ENCODE assay signal across 8 cellular contexts in the genomic region with DNA sequence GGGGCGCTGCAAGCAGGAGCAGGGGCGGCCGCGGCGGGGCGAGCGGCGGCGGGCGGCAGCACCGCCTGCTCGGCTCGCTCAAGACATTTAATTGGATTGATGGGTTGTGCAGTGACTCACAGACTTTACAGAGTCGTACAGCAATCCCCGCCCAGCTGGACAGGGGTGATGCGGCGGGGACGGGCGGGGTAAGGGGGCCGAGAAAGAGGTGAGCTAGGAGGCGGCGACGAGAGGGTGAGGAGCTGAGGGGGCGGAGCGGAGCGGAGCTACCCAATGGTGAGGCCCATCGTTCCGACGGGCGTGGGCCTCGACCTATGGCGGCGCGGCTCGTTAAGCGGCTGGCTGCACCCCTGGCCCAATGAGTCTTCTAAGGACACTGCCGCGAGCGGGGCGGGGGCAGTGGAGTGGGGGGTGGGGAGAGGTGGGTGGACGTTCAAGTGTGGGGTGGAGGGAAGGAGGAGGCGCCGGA.
DNase-seq lines count a peak whose midpoint lies in the region; ATAC-seq and TF ChIP-seq lines count a peak whose summit lies in the region.

No MANE protein-coding gene starts in this region.

- H3K36me3 ChIP-seq in esophagus squamous epithelium = no peaks in the 10 kb centered on the region

- no peaks in the 10 kb centered on the region for H3K9me3 ChIP-seq in esophagus squamous epithelium

- H3K4me3 ChIP-seq in esophagus squamous epithelium = peak overlapping the region; percentile 65 to 86 (median 82)

- H3K4me1 ChIP-seq in esophagus squamous epithelium = peaks cover 4 to 61% (median 29%) of the 10 kb centered on the region in 3 donors

- peak in 3 of 4 donors; percentile 94 to 99 (median 98) for TF ChIP-seq POLR2A in esophagus squamous epithelium (IDR thresholded peaks at IDR 0.05)

- intact Hi-C loops in esophagus squamous epithelium (cut with DNase I) = loop anchor here (5.0 to 10.0 kb wide), 2 partner anchors 99 to 114 kb away; a partner anchor contains a TSS
- intact Hi-C loops in natural killer cell (cut with micrococcal nuclease) = loop anchor here (1.0 to 5.0 kb wide), 8 partner anchors 16 to 226 kb away; a partner anchor contains a TSS

- H3K36me3 Mint-ChIP-seq in IgD-negative memory B cell (peaks cover 3% of the 10 kb centered on the region), natural killer cell (no peaks in the 10 kb centered on the region)

- WGBS in esophagus squamous epithelium, 2 donors = 0 to 2% methylated on average over 14 to 32 of the region's 43 CpGs

- H3K4me1 Mint-ChIP-seq in IgD-negative memory B cell = peaks cover 15 to 24% (median 20%) of the 10 kb centered on the region in 3 donors
- H3K4me1 Mint-ChIP-seq in natural killer cell = peaks cover 12 to 16% of the 10 kb centered on the region in 2 donors

- DNase-seq in DMS 273 (lab: John Stamatoyannopoulos, UW; ENCODE audit: unreplicated experiment) (peak; percentile 100), OCI-M2 (lab: John Stamatoyannopoulos, UW; ENCODE audit: unreplicated experiment) (peak; percentile 84), esophagus squamous epithelium (lab: John Stamatoyannopoulos, UW) (peak; percentile 97), natural killer cell (peak; percentile 97)
- peak; percentile 95 to 98 for DNase-seq in activated T-cell treated with anti-CD3 and anti-CD28 coated beads, Interleukin-2, amount 50 U/mL, for 48 hours
- DNase-seq in stimulated activated naive CD4-positive, alpha-beta T cell treated with Interleukin-2 at 50 U/mL for 16 hours (lab: John Stamatoyannopoulos, UW) = peak; percentile 99

- H3K27me3 Mint-ChIP-seq in IgD-negative memory B cell (no peaks in the 10 kb centered on the region), natural killer cell (ENCODE audit: low read depth in 2 of 2) (no peaks in the 10 kb centered on the region)

- peak overlapping the region; percentile 98 to 100 (median 99) for H3K27ac ChIP-seq in esophagus squamous epithelium

- H3K4me3 Mint-ChIP-seq in IgD-negative memory B cell = peak overlapping the region; percentile 79 to 99 (median 98)
- H3K4me3 Mint-ChIP-seq in natural killer cell = peak overlapping the region; percentile 96

- H3K27ac Mint-ChIP-seq in IgD-negative memory B cell (peak overlapping the region; percentile 57 to 99 (median 94)), natural killer cell (peak overlapping the region; percentile 77 to 96)

- H3K27me3 ChIP-seq in esophagus squamous epithelium = no peaks in the 10 kb centered on the region

- H3K9me3 Mint-ChIP-seq in IgD-negative memory B cell (no peaks in the 10 kb centered on the region), natural killer cell (no peaks in the 10 kb centered on the region)

- peak; percentile 85 for ATAC-seq in GM21529 (IDR thresholded peaks at IDR 0.05; ENCODE audit: unreplicated experiment)
- ATAC-seq in natural killer cell = peak; percentile 77 to 92 (median 81)

- TF ChIP-seq CTCF in esophagus squamous epithelium (IDR thresholded peaks at IDR 0.05) (peak in 1 of 6 experiments; percentile 18), natural killer cell (IDR thresholded peaks at IDR 0.05) (no peak)

Comparison
In these comparisons a context has a peak if more than half of its experiments do, and no peak if none do; other contexts are left out.
1. Peak in every context shown above with its lines: DNase-seq, ATAC-seq, H3K4me3 ChIP-seq and H3K27ac ChIP-seq.